Comparison of ENCODE assay signal across 22 cellular contexts in genomic region chr14:52738409-52738808, GRCh38.
"Had no signal": no experiment of that assay in that cellular context is flagged by ENCODE, and none has a peak within 500 bp of the region (broad histone marks: within the 10 kb centered on the region; RNA-seq: fewer than 3 reads in every experiment).

No MANE protein-coding gene starts in this region.

- H3K27ac ChIP-seq: brain microvascular endothelial cell, right atrium auricular region, skin epidermis, tibial artery, vagina had no signal

- H3K36me3 ChIP-seq: brain microvascular endothelial cell, right atrium auricular region had no signal

- H3K27me3 ChIP-seq: brain microvascular endothelial cell, right atrium auricular region, tibial artery, vagina had no signal

- DNase-seq: activated CD4-positive, alpha-beta T cell treated with anti-CD3 and anti-CD28 coated beads, Interleukin-2, amount 10 ng/mL, durations not matched to agents 24 days and 14 days; activated naive CD4-positive, alpha-beta T cell treated with anti-CD3 and anti-CD28 coated beads, Interleukin-2, amount 10 ng/mL, durations not matched to agents 7 days and 5 days; anterior cingulate cortex; brain microvascular endothelial cell; cortex of kidney; effector CD4-positive, alpha-beta T cell; foreskin fibroblast; hypothalamus; kidney glomerular epithelial cell; left ventricle myocardium superior; nucleus accumbens; stimulated activated CD4-positive, alpha-beta T cell treated with anti-CD3 and anti-CD28 coated beads, Interleukin-15, amount 100 ng/mL, for 24 hours; stimulated activated CD4-positive, alpha-beta T cell treated with anti-CD3 and anti-CD28 coated beads, Interleukin-4, amount 100 ng/mL, for 24 hours; tibial artery had no signal

- ATAC-seq: left ventricle myocardium superior, WTC11 had no signal

- H3K9me3 Mint-ChIP-seq: activated CD4-positive, alpha-beta T cell treated with anti-CD3 and anti-CD28 coated beads, Interleukin-2, amount 10 ng/mL, durations not matched to agents 24 days and 14 days; activated naive CD4-positive, alpha-beta T cell treated with anti-CD3 and anti-CD28 coated beads, Interleukin-2, amount 10 ng/mL, durations not matched to agents 7 days and 5 days; activated T-helper 2 cell treated with anti-CD3 and anti-CD28 coated beads, Interferon-gamma antibody, Interleukin-2, Interleukin-4, amounts not matched to agents 10 μg/mL and 5 μg/mL and 100 μg/mL, durations not matched to agents 14 hours and 24 hours and 36 hours; memory B cell; nephron had no signal

- H3K9me3 ChIP-seq: right atrium auricular region, tibial artery, vagina had no signal

- H3K27ac Mint-ChIP-seq: activated CD4-positive, alpha-beta T cell treated with anti-CD3 and anti-CD28 coated beads, Interleukin-2, amount 10 ng/mL, durations not matched to agents 24 days and 14 days; activated naive CD4-positive, alpha-beta T cell treated with anti-CD3 and anti-CD28 coated beads, Interleukin-2, amount 10 ng/mL, durations not matched to agents 7 days and 5 days; activated T-helper 2 cell treated with anti-CD3 and anti-CD28 coated beads, Interferon-gamma antibody, Interleukin-2, Interleukin-4, amounts not matched to agents 10 μg/mL and 5 μg/mL and 100 μg/mL, durations not matched to agents 14 hours and 24 hours and 36 hours; memory B cell; nephron; progenitor cell of endocrine pancreas; WTC11 had no signal

- H3K4me3 ChIP-seq: right atrium auricular region, skin epidermis, tibial artery, vagina had no signal

- H3K4me3 Mint-ChIP-seq: activated CD4-positive, alpha-beta T cell treated with anti-CD3 and anti-CD28 coated beads, Interleukin-2, amount 10 ng/mL, durations not matched to agents 24 days and 14 days; activated naive CD4-positive, alpha-beta T cell treated with anti-CD3 and anti-CD28 coated beads, Interleukin-2, amount 10 ng/mL, durations not matched to agents 7 days and 5 days; memory B cell; nephron; WTC11 had no signal

- H3K27me3 Mint-ChIP-seq: activated CD4-positive, alpha-beta T cell treated with anti-CD3 and anti-CD28 coated beads, Interleukin-2, amount 10 ng/mL, durations not matched to agents 24 days and 14 days; activated naive CD4-positive, alpha-beta T cell treated with anti-CD3 and anti-CD28 coated beads, Interleukin-2, amount 10 ng/mL, durations not matched to agents 7 days and 5 days; memory B cell; progenitor cell of endocrine pancreas had no signal
